8 cellular contexts compared by ENCODE assay signal in genomic region chr10:119270893-119271361, GRCh38.
DNase-seq lines count a peak whose midpoint lies in the region; ATAC-seq, FAIRE-seq and TF ChIP-seq lines count a peak whose summit lies in the region.

No MANE protein-coding gene starts in this region.

- TF ChIP-seq CTCF in ovary (IDR thresholded peaks at IDR 0.05) = no peak

- ATAC-seq in GM19023 (IDR thresholded peaks at IDR 0.05; ENCODE audit: unreplicated experiment) (peak; percentile 53), HG03159 (IDR thresholded peaks at IDR 0.05; ENCODE audit: unreplicated experiment) (peak; percentile 57)
- ATAC-seq in activated CD4-positive, CD25-positive, alpha-beta regulatory T cell treated with anti-CD3 and anti-CD28 coated beads, Interleukin-2, amount 50 U/mL, for 24 hours = peak; percentile 72 to 77

- intact Hi-C loops in ovary (cut with DNase I) = no loop called here

- peak; percentile 40 to 58 (median 42) for DNase-seq in effector memory CD4-positive, alpha-beta T cell
- DNase-seq in ovary (peak; percentile 65 to 82 (median 73)), cerebellar cortex (ENCODE audit: low spot score) (no peak), frontal cortex (ENCODE audit: low spot score in 2 of 2) (no peak), nucleus accumbens (lab: John Stamatoyannopoulos, UW) (no peak)

- no peak overlapping the region for H3K4me3 ChIP-seq in effector memory CD4-positive, alpha-beta T cell (ENCODE audit: insufficient read depth, low read depth, low read length, poor library complexity, severe bottlenecking)
- H3K4me3 ChIP-seq in ovary = no peak overlapping the region

- H3K27me3 ChIP-seq in effector memory CD4-positive, alpha-beta T cell (replicated peaks; ENCODE audit: control insufficient read depth, insufficient read depth, low read length, poor library complexity, severe bottlenecking) = no peaks in the 10 kb centered on the region
- no peaks in the 10 kb centered on the region for H3K27me3 ChIP-seq in ovary

- TF ChIP-seq EP300 in ovary (IDR thresholded peaks at IDR 0.05) = no peak

- H3K9me3 ChIP-seq in effector memory CD4-positive, alpha-beta T cell (ENCODE audit: control insufficient read depth, low read length) = no peaks in the 10 kb centered on the region
- H3K9me3 ChIP-seq in ovary = no peaks in the 10 kb centered on the region

- no peak for FAIRE-seq in frontal cortex (lab: Jason Lieb, UNC)

- peaks cover 40% of the 10 kb centered on the region for H3K4me1 ChIP-seq in effector memory CD4-positive, alpha-beta T cell (ENCODE audit: control insufficient read depth, insufficient read depth, low read length, poor library complexity, severe bottlenecking)
- H3K4me1 ChIP-seq in ovary (ENCODE audit: insufficient read depth) = peaks cover 21% of the 10 kb centered on the region

- 7 to 12% (median 9%) methylated on average over 17 of the region's 17 CpGs for WGBS in ovary, 3 donors

- no peaks in the 10 kb centered on the region for H3K36me3 ChIP-seq in effector memory CD4-positive, alpha-beta T cell (ENCODE audit: control insufficient read depth, insufficient read depth, low read length)
- no peaks in the 10 kb centered on the region for H3K36me3 ChIP-seq in ovary

- TF ChIP-seq POLR2A in ovary (IDR thresholded peaks at IDR 0.05) = no peak

- peak overlapping the region; percentile 97 for H3K27ac ChIP-seq in effector memory CD4-positive, alpha-beta T cell (ENCODE audit: insufficient read depth, low read length, poor library complexity, severe bottlenecking)
- H3K27ac ChIP-seq in ovary = peak overlapping the region; percentile 16 to 72

Comparison
In these comparisons a context has a peak if more than half of its experiments do, and no peak if none do; other contexts are left out.
1. DNase-seq: peak in effector memory CD4-positive, alpha-beta T cell (3 of 3) and ovary (5 of 5); none in cerebellar cortex (single experiment), frontal cortex (0 of 2) and nucleus accumbens (0 of 56).
2. Peak in every context shown above with its lines, with median percentiles within 50 percentile points of each other: ATAC-seq.